21 cellular contexts compared by ENCODE assay signal in genomic region chr14:71588028-71588427, GRCh38.
DNase-seq lines count a peak whose midpoint lies in the region; ATAC-seq, FAIRE-seq and TF ChIP-seq lines count a peak whose summit lies in the region.
"Had no signal": no experiment of that assay in that cellular context is flagged by ENCODE, and none has a peak within 500 bp of the region (broad histone marks: within the 10 kb centered on the region; RNA-seq: fewer than 3 reads in every experiment).

No MANE protein-coding gene starts in this region.

- no peak overlapping the region for H3K4me3 ChIP-seq in choroid plexus epithelial cell (ENCODE audit: low read depth, low read length)
- H3K4me3 ChIP-seq: BLaER1 treated with 17β-estradiol and CSF1 and Interleukin-3, amounts not matched to agents 10 nM and 100 nM; pancreas; SK-N-MC had no signal

- TF ChIP-seq POLR2A in H54 (IDR thresholded peaks at IDR 0.05; ENCODE audit: low read depth, low read length), result no peak

- CTCF ChIA-PET in activated CD4-positive, alpha-beta T cell treated with anti-CD3 and anti-CD28 coated beads for 36 hours (lab: Charles Lee), result interaction anchor here (1.7 kb wide), 1 partner anchor 11 kb away, joined by 4 read pairs; no protein-coding TSS in a partner anchor

- TF ChIP-seq CTCF in choroid plexus epithelial cell (conservative IDR thresholded peaks at IDR 0.05; ENCODE audit: low read depth, low read length) (no peak), progenitor cell of endocrine pancreas (IDR thresholded peaks at IDR 0.05; ENCODE audit: unreplicated experiment) (no peak)

- peaks cover 3% of the 10 kb centered on the region for H3K36me3 Mint-ChIP-seq in progenitor cell of endocrine pancreas (ENCODE audit: insufficient read depth)
- H3K36me3 Mint-ChIP-seq in activated CD4-positive, alpha-beta T cell treated with anti-CD3 and anti-CD28 coated beads for 36 hours (ENCODE audit: low read depth), result peaks cover 11% of the 10 kb centered on the region

- peaks cover 19% of the 10 kb centered on the region for H3K4me1 Mint-ChIP-seq in progenitor cell of endocrine pancreas (ENCODE audit: low read depth)
- H3K4me1 Mint-ChIP-seq in activated CD4-positive, alpha-beta T cell treated with anti-CD3 and anti-CD28 coated beads for 36 hours, result peaks cover 38% of the 10 kb centered on the region

- DNase-seq in EH (ENCODE audit: low read depth), result peak; percentile 85
- peak; percentile 10 for DNase-seq in RKO (ENCODE audit: low spot score)
- DNase-seq in choroid plexus epithelial cell (ENCODE audit: low read depth), result peak; percentile 87
- DNase-seq in non-pigmented ciliary epithelial cell (ENCODE audit: low read depth), result peak; percentile 84
- DNase-seq in progenitor cell of endocrine pancreas (ENCODE audit: low spot score, unreplicated experiment), result no peak
- no peak for DNase-seq in activated CD4-positive, alpha-beta T cell treated with anti-CD3 and anti-CD28 coated beads for 36 hours
- no peak for DNase-seq in H54 (ENCODE audit: insufficient read length, low spot score)
- DNase-seq in NCI-H1436 treated with DMSO at 0.1 percent for 48 hours (lab: John Stamatoyannopoulos, UW), result no peak
- DNase-seq: activated CD4-positive, alpha-beta T cell treated with anti-CD3 and anti-CD28 coated beads, Interleukin-2, amount 50 U/mL, for 4 hours; activated naive CD8-positive, alpha-beta T cell treated with anti-CD3 and anti-CD28 coated beads for 36 hours; activated T-cell treated with anti-CD3 and anti-CD28 coated beads, Interleukin-2, amount 50 U/mL, for 24 hours; hypothalamus; NCI-H1930; NCI-H524 treated with DMSO at 0.1 percent for 48 hours; pancreas; stimulated activated CD4-positive, alpha-beta T cell treated with anti-CD3 and anti-CD28 coated beads, Interleukin-12 subunit alpha, Interleukin-12 subunit beta, amount 100 ng/mL, for 4 hours; stimulated activated naive CD4-positive, alpha-beta T cell treated with Interleukin-2 at 50 U/mL for 16 hours had no signal

- no peak for ATAC-seq in activated CD4-positive, alpha-beta T cell treated with anti-CD3 and anti-CD28 coated beads for 36 hours
- ATAC-seq: esophagus mucosa, pancreas had no signal

- H3K27me3 Mint-ChIP-seq in progenitor cell of endocrine pancreas, result no peaks in the 10 kb centered on the region
- no peaks in the 10 kb centered on the region for H3K27me3 Mint-ChIP-seq in activated CD4-positive, alpha-beta T cell treated with anti-CD3 and anti-CD28 coated beads for 36 hours
- H3K27me3 Mint-ChIP-seq: activated naive CD8-positive, alpha-beta T cell treated with anti-CD3 and anti-CD28 coated beads for 36 hours; activated T-cell treated with anti-CD3 and anti-CD28 coated beads, Interleukin-2, amount 50 U/mL, for 24 hours had no signal

- no peak overlapping the region for H3K27ac Mint-ChIP-seq in progenitor cell of endocrine pancreas
- no peak overlapping the region for H3K27ac Mint-ChIP-seq in activated CD4-positive, alpha-beta T cell treated with anti-CD3 and anti-CD28 coated beads for 36 hours
- H3K27ac Mint-ChIP-seq: activated naive CD8-positive, alpha-beta T cell treated with anti-CD3 and anti-CD28 coated beads for 36 hours; activated T-cell treated with anti-CD3 and anti-CD28 coated beads, Interleukin-2, amount 50 U/mL, for 24 hours had no signal

- no peak overlapping the region for H3K4me3 Mint-ChIP-seq in progenitor cell of endocrine pancreas (ENCODE audit: low read depth)
- no peak overlapping the region for H3K4me3 Mint-ChIP-seq in activated CD4-positive, alpha-beta T cell treated with anti-CD3 and anti-CD28 coated beads for 36 hours
- H3K4me3 Mint-ChIP-seq: activated naive CD8-positive, alpha-beta T cell treated with anti-CD3 and anti-CD28 coated beads for 36 hours; activated T-cell treated with anti-CD3 and anti-CD28 coated beads, Interleukin-2, amount 50 U/mL, for 24 hours had no signal

- no peaks in the 10 kb centered on the region for H3K9me3 Mint-ChIP-seq in progenitor cell of endocrine pancreas (ENCODE audit: low read depth)
- H3K9me3 Mint-ChIP-seq in activated CD4-positive, alpha-beta T cell treated with anti-CD3 and anti-CD28 coated beads for 36 hours (ENCODE audit: low read depth), result no peaks in the 10 kb centered on the region
- H3K9me3 Mint-ChIP-seq: activated naive CD8-positive, alpha-beta T cell treated with anti-CD3 and anti-CD28 coated beads for 36 hours; activated T-cell treated with anti-CD3 and anti-CD28 coated beads, Interleukin-2, amount 50 U/mL, for 24 hours had no signal

- no peak for FAIRE-seq in H54 (lab: Jason Lieb, UNC)
- FAIRE-seq: pancreas, TTC549 had no signal

- intact Hi-C loops in activated CD4-positive, alpha-beta T cell treated with anti-CD3 and anti-CD28 coated beads for 36 hours (cut with DNase I, micrococcal nuclease), result no loop called here

- POLR2A ChIA-PET in activated CD4-positive, alpha-beta T cell treated with anti-CD3 and anti-CD28 coated beads for 36 hours (lab: Charles Lee), result no interaction called here

Comparison
In these comparisons a context has a peak if more than half of its experiments do, and no peak if none do; other contexts are left out.
1. DNase-seq: peak in EH (single experiment), RKO (single experiment), choroid plexus epithelial cell (single experiment) and non-pigmented ciliary epithelial cell (single experiment); none in progenitor cell of endocrine pancreas (single experiment), activated CD4-positive, alpha-beta T cell treated with anti-CD3 and anti-CD28 coated beads for 36 hours (single experiment), H54 (single experiment) and NCI-H1436 treated with DMSO at 0.1 percent for 48 hours (single experiment).